In the genomic region with DNA sequence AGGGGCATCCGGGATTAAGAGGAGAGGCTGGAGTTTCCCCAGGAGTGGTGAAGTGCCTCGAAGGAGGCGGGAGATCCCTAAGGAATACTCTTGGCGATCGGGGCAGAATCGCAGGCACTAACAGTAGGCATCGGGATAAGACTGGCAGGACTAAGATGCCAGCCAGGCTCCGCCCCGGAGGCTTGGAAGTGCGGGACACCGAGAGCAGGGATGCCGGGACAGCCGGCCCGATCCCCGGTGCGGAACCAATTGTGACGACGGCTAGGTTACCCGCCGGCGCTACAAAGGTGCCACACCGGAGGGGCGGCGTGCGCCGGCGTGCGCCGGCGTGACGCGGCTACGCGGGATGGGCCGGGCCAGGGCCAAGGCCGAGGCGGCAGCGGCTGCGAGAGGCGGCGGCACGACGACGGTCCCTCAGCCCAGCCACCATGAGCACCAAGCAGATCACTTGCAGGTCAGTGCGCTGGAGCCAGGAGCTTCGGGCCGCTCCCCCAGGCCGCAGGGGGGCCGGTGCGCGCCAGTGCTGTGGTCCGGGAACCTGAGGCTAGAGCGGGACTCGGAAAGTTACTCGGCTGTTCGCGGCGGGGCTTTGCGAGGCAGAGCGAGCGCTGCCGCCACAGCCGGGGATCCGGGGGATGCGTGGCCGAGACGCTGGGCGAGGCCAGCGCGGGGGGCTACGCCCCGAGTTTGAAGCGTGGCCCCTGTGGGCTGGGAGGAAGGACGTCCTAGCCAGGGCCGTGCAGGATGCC, we compare ENCODE assay signal across 8 cellular contexts. TPM values are rescaled to one million over a fixed set of nuclear protein-coding genes. Genes with fewer than 3 reads are reported as not detected.
DNase-seq lines count a peak whose midpoint lies in the region; FAIRE-seq and TF ChIP-seq lines count a peak whose summit lies in the region.

A gene with protein sequence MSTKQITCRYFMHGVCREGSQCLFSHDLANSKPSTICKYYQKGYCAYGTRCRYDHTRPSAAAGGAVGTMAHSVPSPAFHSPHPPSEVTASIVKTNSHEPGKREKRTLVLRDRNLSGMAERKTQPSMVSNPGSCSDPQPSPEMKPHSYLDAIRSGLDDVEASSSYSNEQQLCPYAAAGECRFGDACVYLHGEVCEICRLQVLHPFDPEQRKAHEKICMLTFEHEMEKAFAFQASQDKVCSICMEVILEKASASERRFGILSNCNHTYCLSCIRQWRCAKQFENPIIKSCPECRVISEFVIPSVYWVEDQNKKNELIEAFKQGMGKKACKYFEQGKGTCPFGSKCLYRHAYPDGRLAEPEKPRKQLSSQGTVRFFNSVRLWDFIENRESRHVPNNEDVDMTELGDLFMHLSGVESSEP (plus strand): TSS at position 365 of the 749 bp plus-strand sequence. CDS start 64 bp downstream, at position 429.

- CTCF ChIA-PET in activated naive CD4-positive, alpha-beta T cell treated with anti-CD3 and anti-CD28 coated beads, Interleukin-2, amount 10 ng/mL, durations not matched to agents 7 days and 5 days (lab: Charles Lee) = no interaction called here

- peak within 1 kb of the TSS; percentile 85 for H3K9ac ChIP-seq in Loucy (ENCODE audit: low read depth, low read length, poor library complexity, severe bottlenecking)
- H3K9ac ChIP-seq in SK-N-MC (ENCODE audit: insufficient read length) = peak within 1 kb of the TSS; percentile 89

- TF ChIP-seq CTCF in Loucy (conservative IDR thresholded peaks at IDR 0.05; ENCODE audit: low read length) (no peak), suprapubic skin (IDR thresholded peaks at IDR 0.05) (no peak)

- DNase-seq in GDM1 (lab: John Stamatoyannopoulos, UW) = peak; percentile 86
- peak; percentile 80 for DNase-seq in H54 (ENCODE audit: insufficient read length, low spot score)
- DNase-seq in SK-N-MC (ENCODE audit: low read depth, low spot score) = no peak
- DNase-seq in activated naive CD4-positive, alpha-beta T cell treated with anti-CD3 and anti-CD28 coated beads, Interleukin-2, amount 10 ng/mL, durations not matched to agents 7 days and 5 days = peak; percentile 87
- DNase-seq in germinal center (ENCODE audit: low spot score) = peak; percentile 84
- peak; percentile 89 for DNase-seq in occipital lobe (lab: John Stamatoyannopoulos, UW)
- DNase-seq in suprapubic skin (ENCODE audit: low spot score in 2 of 2) = peak; percentile 90 to 93

- peak within 1 kb of the TSS; percentile 99 for H2AFZ ChIP-seq in Loucy (ENCODE audit: low read length)

- no peaks in the 10 kb centered on the region for H3K9me3 Mint-ChIP-seq in activated naive CD4-positive, alpha-beta T cell treated with anti-CD3 and anti-CD28 coated beads, Interleukin-2, amount 10 ng/mL, durations not matched to agents 7 days and 5 days

- WGBS in suprapubic skin = under 1% methylated on average over 63 of the region's 75 CpGs

- no peaks in the 10 kb centered on the region for H3K9me2 ChIP-seq in Loucy (replicated peaks; ENCODE audit: low read depth, low read length)

- no peak for TF ChIP-seq EP300 in suprapubic skin (IDR thresholded peaks at IDR 0.05)

- peak within 1 kb of the TSS; percentile 92 for H3K4me2 ChIP-seq in Loucy (ENCODE audit: low read depth, low read length, poor library complexity, severe bottlenecking)

- H3K27ac ChIP-seq in SK-N-MC (peak within 1 kb of the TSS; percentile 50; the same call in 1 of the 2 replicates), suprapubic skin (peak within 1 kb of the TSS; percentile 99)

- TF ChIP-seq POLR2A in H54 (IDR thresholded peaks at IDR 0.05; ENCODE audit: low read depth, low read length) (peak; percentile 99), suprapubic skin (IDR thresholded peaks at IDR 0.05) (peak; percentile 90 to 98)

- H4K20me1 ChIP-seq in Loucy (ENCODE audit: insufficient read depth, low read length, poor library complexity, severe bottlenecking) = peaks cover 43% of the 10 kb centered on the region

- H3K4me1 Mint-ChIP-seq in activated naive CD4-positive, alpha-beta T cell treated with anti-CD3 and anti-CD28 coated beads, Interleukin-2, amount 10 ng/mL, durations not matched to agents 7 days and 5 days = peaks cover 58% of the 10 kb centered on the region

- H3K4me1 ChIP-seq in Loucy (ENCODE audit: insufficient read depth, low read length, poor library complexity, severe bottlenecking) (peaks cover 45% of the 10 kb centered on the region), suprapubic skin (peaks cover 55% of the 10 kb centered on the region)

- H3K27me3 ChIP-seq in Loucy (ENCODE audit: insufficient read depth, low read length, poor library complexity, severe bottlenecking) (no peaks in the 10 kb centered on the region), suprapubic skin (peaks cover 26% of the 10 kb centered on the region)

- H3F3A ChIP-seq in Loucy (ENCODE audit: low read depth) = no peaks in the 10 kb centered on the region

- peaks cover 49% of the 10 kb centered on the region for H3K79me2 ChIP-seq in Loucy (ENCODE audit: insufficient read depth, low read length)

- H3K36me3 Mint-ChIP-seq in activated naive CD4-positive, alpha-beta T cell treated with anti-CD3 and anti-CD28 coated beads, Interleukin-2, amount 10 ng/mL, durations not matched to agents 7 days and 5 days = no peaks in the 10 kb centered on the region

- H3K9me3 ChIP-seq in Loucy (ENCODE audit: insufficient read depth, low read depth, low read length) (no peaks in the 10 kb centered on the region), SK-N-MC (ENCODE audit: low read depth, low read length) (no peaks in the 10 kb centered on the region), suprapubic skin (no peaks in the 10 kb centered on the region)

- peak within 1 kb of the TSS; percentile 82 for H3K4me3 Mint-ChIP-seq in activated naive CD4-positive, alpha-beta T cell treated with anti-CD3 and anti-CD28 coated beads, Interleukin-2, amount 10 ng/mL, durations not matched to agents 7 days and 5 days

- H3K27ac Mint-ChIP-seq in activated naive CD4-positive, alpha-beta T cell treated with anti-CD3 and anti-CD28 coated beads, Interleukin-2, amount 10 ng/mL, durations not matched to agents 7 days and 5 days = peak within 1 kb of the TSS; percentile 95

- no peaks in the 10 kb centered on the region for H3K36me3 ChIP-seq in Loucy (ENCODE audit: insufficient read depth, low read length)
- no peaks in the 10 kb centered on the region for H3K36me3 ChIP-seq in SK-N-MC (ENCODE audit: insufficient read depth, low read length)
- H3K36me3 ChIP-seq in suprapubic skin = no peaks in the 10 kb centered on the region

- peak; percentile 15 for FAIRE-seq in H54 (lab: Jason Lieb, UNC)

- H3K27me3 Mint-ChIP-seq in activated naive CD4-positive, alpha-beta T cell treated with anti-CD3 and anti-CD28 coated beads, Interleukin-2, amount 10 ng/mL, durations not matched to agents 7 days and 5 days = peaks cover 35% of the 10 kb centered on the region

- H3K4me3 ChIP-seq in Loucy (ENCODE audit: low read length, poor library complexity, severe bottlenecking) = peak within 1 kb of the TSS; percentile 89
- H3K4me3 ChIP-seq in SK-N-MC = peak within 1 kb of the TSS; percentile 89
- peak within 1 kb of the TSS; percentile 97 for H3K4me3 ChIP-seq in suprapubic skin

RNA-seq across cellular contexts. Expression of the gene that starts here (rescaled TPM):
- 33.8 TPM for total RNA-seq in occipital lobe
- 10 to 100 TPM; 23.4 to 26.6 (median 24.6) TPM for total RNA-seq in suprapubic skin
